Comparison of ENCODE assay signal across 1 cellular context in genomic region chr5:154868702-154869101, GRCh38.
TF ChIP-seq lines count a peak whose summit lies in the region.

No MANE protein-coding gene starts in this region.

TF ChIP-seq in HepG2, 621 proteins besides CTCF, POLR2A, EP300 and RAD21 (continued from another document):
- TF ChIP-seq SNAPC4 (CRISPR knock-in tag; IDR thresholded peaks at IDR 0.05) (no peak), STAG1 (CRISPR knock-in tag; IDR thresholded peaks at IDR 0.05) (peak; percentile 76), KLF15 (CRISPR knock-in tag; IDR thresholded peaks at IDR 0.05; ENCODE audit: borderline replicate concordance) (no peak), ZNF281 (CRISPR knock-in tag; IDR thresholded peaks at IDR 0.05; ENCODE audit: borderline replicate concordance) (no peak), ZBTB33 (CRISPR knock-in tag; IDR thresholded peaks at IDR 0.05) (peak; percentile 14; the same call in 1 of the 2 replicates), HNF4A (CRISPR knock-in tag; IDR thresholded peaks at IDR 0.05) (no peak), MTA1 (CRISPR knock-in tag; IDR thresholded peaks at IDR 0.05; ENCODE audit: borderline replicate concordance) (no peak), FOXO1 (CRISPR knock-in tag; IDR thresholded peaks at IDR 0.05) (no peak), PRDM15 (CRISPR knock-in tag; IDR thresholded peaks at IDR 0.05) (no peak), GPN1 (CRISPR knock-in tag; IDR thresholded peaks at IDR 0.05; ENCODE audit: borderline replicate concordance) (no peak), GFI1 (CRISPR knock-in tag; IDR thresholded peaks at IDR 0.05; ENCODE audit: borderline replicate concordance) (no peak), SMC3 (IDR thresholded peaks at IDR 0.05; ENCODE audit: low read length) (peak; percentile 60), NKX3-1 (CRISPR knock-in tag; IDR thresholded peaks at IDR 0.05) (no peak), MTF2 (CRISPR knock-in tag; IDR thresholded peaks at IDR 0.05; ENCODE audit: borderline replicate concordance) (no peak)
TF ChIP-seq in HepG2: peak in this region for 3.
